In genomic region chr3:172087198-172087597, GRCh38 we compare ENCODE assay signal across 16 cellular contexts. TPM values are rescaled to one million over a fixed set of nuclear protein-coding genes. Genes with fewer than 3 reads are reported as not detected.
DNase-seq lines count a peak whose midpoint lies in the region; ATAC-seq and TF ChIP-seq lines count a peak whose summit lies in the region.
"Had no signal": no experiment of that assay in that cellular context is flagged by ENCODE, and none has a peak within 500 bp of the region (broad histone marks: within the 10 kb centered on the region; RNA-seq: fewer than 3 reads in every experiment).

No MANE protein-coding gene starts in this region.

- 0 out of 2 replicates have a peak, but pooled peaks cover under 1% of the 10 kb centered on the region for H3K36me3 ChIP-seq in MM.1S (replicated peaks; ENCODE audit: insufficient read depth, low read length)

- H3K9me3 ChIP-seq in MM.1S (replicated peaks; ENCODE audit: insufficient read depth, low read length) = no peaks in the 10 kb centered on the region
- H3K9me3 ChIP-seq: SK-N-SH had no signal

- H3K4me3 ChIP-seq in MM.1S (ENCODE audit: low read length) = peak overlapping the region; percentile 35

- H3F3A ChIP-seq in MM.1S (ENCODE audit: insufficient read depth, low read length) = peaks cover 48% of the 10 kb centered on the region

- peak overlapping the region; percentile 63 for H3K9ac ChIP-seq in MM.1S (ENCODE audit: low read length)
- H3K9ac ChIP-seq: SK-N-SH had no signal

- DNase-seq in Calu3 = no peak
- DNase-seq in MM.1S = no peak
- DNase-seq in chondrocyte (ENCODE audit: low spot score) = no peak
- no peak for DNase-seq in nephron progenitor cell
- no peak for DNase-seq in sciatic nerve (ENCODE audit: low spot score)
- no peak for DNase-seq in COLO829 (ENCODE audit: low spot score)
- DNase-seq: activated naive CD8-positive, alpha-beta T cell treated with anti-CD3 and anti-CD28 coated beads, Interleukin-2, amount 50 U/mL, for 24 hours; cortex of kidney; NCI-H1048; SK-N-SH; stimulated activated CD4-positive, alpha-beta T cell treated with anti-CD3 and anti-CD28 coated beads, Interleukin-2, amount 100 ng/mL, for 24 hours; stimulated activated CD8-positive, alpha-beta memory T cell treated with anti-CD3 and anti-CD28 coated beads, Interleukin-4, amount 100 ng/mL, for 48 hours had no signal

- TF ChIP-seq CTCF in Calu3 (IDR thresholded peaks at IDR 0.05; ENCODE audit: unreplicated experiment) (no peak), MM.1S (IDR thresholded peaks at IDR 0.05; ENCODE audit: low read length) (no peak), chondrocyte (IDR thresholded peaks at IDR 0.05) (no peak), nephron progenitor cell (IDR thresholded peaks at IDR 0.05) (no peak)

- H3K27me3 ChIP-seq in MM.1S (replicated peaks; ENCODE audit: insufficient read depth, low read length) = no peaks in the 10 kb centered on the region

- intact Hi-C loops in Calu3 (cut with micrococcal nuclease; ENCODE audit: unreplicated experiment) (no loop called here), sciatic nerve (cut with DNase I) (no loop called here)

- H4K20me1 ChIP-seq in MM.1S (ENCODE audit: insufficient read depth, low read length) = no peaks in the 10 kb centered on the region

- H3K4me1 ChIP-seq in MM.1S (ENCODE audit: low read length) = peaks cover 85% of the 10 kb centered on the region

- peaks cover 96% of the 10 kb centered on the region for H3K79me2 ChIP-seq in MM.1S (ENCODE audit: low read length)

- H3K4me1 Mint-ChIP-seq in Calu3 (ENCODE audit: low read depth, unreplicated experiment) (peaks cover 91% of the 10 kb centered on the region), chondrocyte (ENCODE audit: low read depth) (peaks cover 81% of the 10 kb centered on the region), nephron progenitor cell (peaks cover 31% of the 10 kb centered on the region)

- H3K27me3 Mint-ChIP-seq in Calu3 (ENCODE audit: unreplicated experiment) = no peaks in the 10 kb centered on the region
- no peaks in the 10 kb centered on the region for H3K27me3 Mint-ChIP-seq in chondrocyte (ENCODE audit: low read depth)
- no peaks in the 10 kb centered on the region for H3K27me3 Mint-ChIP-seq in nephron progenitor cell (ENCODE audit: low read depth, poor library complexity)
- H3K27me3 Mint-ChIP-seq: activated CD8-positive, alpha-beta memory T cell treated with anti-CD3 and anti-CD28 coated beads, Interleukin-2, amount 10 ng/mL, durations not matched to agents 7 days and 5 days; activated naive CD8-positive, alpha-beta T cell treated with anti-CD3 and anti-CD28 coated beads, Interleukin-2, amount 50 U/mL, for 24 hours; progenitor cell of endocrine pancreas had no signal

- peak overlapping the region; percentile 90 for H3K27ac ChIP-seq in MM.1S (ENCODE audit: low read length)
- H3K27ac ChIP-seq: VCaP had no signal

- peak overlapping the region; percentile 70 for H3K4me2 ChIP-seq in MM.1S (ENCODE audit: low read depth, low read length)
- H3K4me2 ChIP-seq: SK-N-SH had no signal

- no TSS peak for BruUV-seq in Calu3 (replicated peaks; lab: Mats Ljungman, UMichigan)

- no peak overlapping the region for H2AFZ ChIP-seq in MM.1S (ENCODE audit: low read length)

- H3K9me3 Mint-ChIP-seq in Calu3 (ENCODE audit: low read depth, unreplicated experiment) (no peaks in the 10 kb centered on the region), chondrocyte (ENCODE audit: low read depth) (no peaks in the 10 kb centered on the region), nephron progenitor cell (peaks cover 20% of the 10 kb centered on the region)
- H3K9me3 Mint-ChIP-seq: activated naive CD8-positive, alpha-beta T cell treated with anti-CD3 and anti-CD28 coated beads, Interleukin-2, amount 50 U/mL, for 24 hours had no signal

- H3K4me3 Mint-ChIP-seq in Calu3 (ENCODE audit: low read depth, unreplicated experiment) = peak overlapping the region; percentile 57
- H3K4me3 Mint-ChIP-seq in chondrocyte (ENCODE audit: unreplicated experiment) = no peak overlapping the region
- no peak overlapping the region for H3K4me3 Mint-ChIP-seq in nephron progenitor cell
- H3K4me3 Mint-ChIP-seq: activated naive CD8-positive, alpha-beta T cell treated with anti-CD3 and anti-CD28 coated beads, Interleukin-2, amount 50 U/mL, for 24 hours had no signal

- H3K36me3 Mint-ChIP-seq in Calu3 (ENCODE audit: insufficient read depth, unreplicated experiment) = peaks cover 75% of the 10 kb centered on the region
- H3K36me3 Mint-ChIP-seq in chondrocyte (ENCODE audit: low read depth) = peaks cover 5% of the 10 kb centered on the region
- peaks cover 50% of the 10 kb centered on the region for H3K36me3 Mint-ChIP-seq in nephron progenitor cell (ENCODE audit: low read depth)

- peak overlapping the region; percentile 77 for H3K27ac Mint-ChIP-seq in Calu3 (ENCODE audit: unreplicated experiment)
- H3K27ac Mint-ChIP-seq in chondrocyte (ENCODE audit: unreplicated experiment) = peak overlapping the region; percentile 83
- peak overlapping the region; percentile 37 for H3K27ac Mint-ChIP-seq in nephron progenitor cell
- H3K27ac Mint-ChIP-seq: activated naive CD8-positive, alpha-beta T cell treated with anti-CD3 and anti-CD28 coated beads, Interleukin-2, amount 50 U/mL, for 24 hours had no signal

- no peaks in the 10 kb centered on the region for H3K9me2 ChIP-seq in MM.1S (replicated peaks; ENCODE audit: insufficient read depth, low read length)
- H3K9me2 ChIP-seq: SK-N-SH had no signal

- CTCF ChIA-PET in Calu3 (lab: Charles Lee) = interaction anchor here (0.8 to 1.9 kb wide), 3 partner anchors 15 to 42 kb away, joined by 3 to 5 read pairs (median 3); no protein-coding TSS in a partner anchor

- ATAC-seq in sciatic nerve = no peak
- ATAC-seq in GM18511 (IDR thresholded peaks at IDR 0.05; ENCODE audit: unreplicated experiment) = no peak

RNA-seq across cellular contexts. Expression of gene FNDC3B, which starts 47.8 kb away (rescaled TPM):
- total RNA-seq in Calu3 (2022) = 345 and 453 TPM in 2 replicates
- 290 to 304 TPM (median 293 TPM) in 3 replicates for total RNA-seq in chondrocyte
- 171 TPM for total RNA-seq in sciatic nerve
